In genomic region chr4:186216465-186217024, GRCh38 we compare ENCODE assay signal across 27 cellular contexts. TPM values are rescaled to one million over a fixed set of nuclear protein-coding genes. Genes with fewer than 3 reads are reported as not detected.
A peak's percentile ranks its signal among the peaks of the same experiment; 100 is the strongest.
DNase-seq lines count a peak whose midpoint lies in the region; ATAC-seq and TF ChIP-seq lines count a peak whose summit lies in the region.
"Had no signal": no experiment of that assay in that cellular context is flagged by ENCODE, and none has a peak within 500 bp of the region (broad histone marks: within the 10 kb centered on the region; RNA-seq: fewer than 3 reads in every experiment).

No MANE protein-coding gene starts in this region.

- H3K27me3 Mint-ChIP-seq in nephron progenitor cell (ENCODE audit: low read depth, poor library complexity), result peaks cover 10% of the 10 kb centered on the region
- H3K27me3 Mint-ChIP-seq: activated CD4-positive, alpha-beta T cell treated with anti-CD3 and anti-CD28 coated beads, Interleukin-2, amount 10 ng/mL, durations not matched to agents 7 days and 5 days; T-cell had no signal

- no peaks in the 10 kb centered on the region for H3K4me1 Mint-ChIP-seq in nephron progenitor cell
- H3K4me1 Mint-ChIP-seq: activated CD4-positive, alpha-beta T cell treated with anti-CD3 and anti-CD28 coated beads, Interleukin-2, amount 10 ng/mL, durations not matched to agents 7 days and 5 days; T-cell had no signal

- no peaks in the 10 kb centered on the region for H3K79me2 ChIP-seq in PC-3 (ENCODE audit: low read length)

- TF ChIP-seq CTCF in ovary (IDR thresholded peaks at IDR 0.05), result no peak
- TF ChIP-seq CTCF in PC-3 (conservative IDR thresholded peaks at IDR 0.05; ENCODE audit: low read depth, low read length), result no peak
- TF ChIP-seq CTCF in nephron progenitor cell (IDR thresholded peaks at IDR 0.05), result no peak

- H3K27ac Mint-ChIP-seq in nephron progenitor cell, result no peak overlapping the region
- H3K27ac Mint-ChIP-seq: activated CD4-positive, alpha-beta T cell treated with anti-CD3 and anti-CD28 coated beads, Interleukin-2, amount 10 ng/mL, durations not matched to agents 7 days and 5 days; T-cell had no signal

- intact Hi-C loops in ovary (cut with DNase I), result no loop called here
- intact Hi-C loops in PC-3 (cut with micrococcal nuclease), result no loop called here

- H2AFZ ChIP-seq in PC-3 (ENCODE audit: low read length), result no peak overlapping the region

- H3K4me1 ChIP-seq in ovary (ENCODE audit: insufficient read depth) (no peaks in the 10 kb centered on the region), PC-3 (ENCODE audit: insufficient read depth, low read length) (no peaks in the 10 kb centered on the region)
- H3K4me1 ChIP-seq: adrenal gland, suprapubic skin had no signal

- H3K36me3 ChIP-seq in ovary, result no peaks in the 10 kb centered on the region
- H3K36me3 ChIP-seq in PC-3 (ENCODE audit: low read depth, low read length), result no peaks in the 10 kb centered on the region
- H3K36me3 ChIP-seq: adrenal gland, neutrophil, suprapubic skin had no signal

- no peak overlapping the region for H3K27ac ChIP-seq in ovary
- no peak overlapping the region for H3K27ac ChIP-seq in PC-3 (ENCODE audit: low read length)
- H3K27ac ChIP-seq: adrenal gland, KMS-11, neutrophil, suprapubic skin had no signal

- H3K9me3 ChIP-seq in ovary, result no peaks in the 10 kb centered on the region
- no peaks in the 10 kb centered on the region for H3K9me3 ChIP-seq in PC-3 (ENCODE audit: low read length)
- H3K9me3 ChIP-seq: adrenal gland, mucosa of descending colon, neutrophil, suprapubic skin had no signal

- CTCF ChIA-PET in PC-3 (lab: Charles Lee), result no interaction called here

- WGBS in ovary, 3 donors, result 75 to 82% (median 78%) methylated on average over 8 of the region's 8 CpGs

- no peaks in the 10 kb centered on the region for H3K9me2 ChIP-seq in PC-3 (replicated peaks; ENCODE audit: low read length)

- no peak overlapping the region for H3K4me3 Mint-ChIP-seq in nephron progenitor cell
- H3K4me3 Mint-ChIP-seq: activated CD4-positive, alpha-beta T cell treated with anti-CD3 and anti-CD28 coated beads, Interleukin-2, amount 10 ng/mL, durations not matched to agents 7 days and 5 days; T-cell had no signal

- TF ChIP-seq POLR2A in ovary (IDR thresholded peaks at IDR 0.05), result no peak

- H3K4me3 ChIP-seq in ovary, result no peak overlapping the region
- no peak overlapping the region for H3K4me3 ChIP-seq in PC-3 (ENCODE audit: low read length)
- H3K4me3 ChIP-seq: adrenal gland, mucosa of descending colon, suprapubic skin had no signal

- POLR2A ChIA-PET in PC-3 (lab: Charles Lee; ENCODE audit: unreplicated experiment), result no interaction called here

- peaks cover 3% of the 10 kb centered on the region for H3K9me3 Mint-ChIP-seq in nephron progenitor cell
- H3K9me3 Mint-ChIP-seq: activated CD4-positive, alpha-beta T cell treated with anti-CD3 and anti-CD28 coated beads, Interleukin-2, amount 10 ng/mL, durations not matched to agents 7 days and 5 days had no signal

- ATAC-seq in SK-N-SH treated with all-trans-retinoic acid at 6 μM for 48 hours (peak; percentile 43; the same call in 1 of the 3 replicates), PC-3 (no peak)
- ATAC-seq: left ventricle myocardium superior, mucosa of descending colon, T-cell had no signal

- peaks cover 10% of the 10 kb centered on the region for H3K36me3 Mint-ChIP-seq in nephron progenitor cell (ENCODE audit: low read depth)

- no peak for TF ChIP-seq EP300 in ovary (IDR thresholded peaks at IDR 0.05)

- H3K4me2 ChIP-seq in PC-3 (ENCODE audit: low read length), result no peak overlapping the region
- H3K4me2 ChIP-seq: KMS-11 had no signal

- H3F3A ChIP-seq in PC-3 (ENCODE audit: low read length, unreplicated experiment), result no peaks in the 10 kb centered on the region

- H3K9ac ChIP-seq in PC-3 (ENCODE audit: low read length), result no peak overlapping the region
- H3K9ac ChIP-seq: KMS-11 had no signal

- DNase-seq in NCI-H2029 treated with DMSO at 0.1 percent for 48 hours (lab: John Stamatoyannopoulos, UW), result peak; percentile 15
- DNase-seq in NCI-H2029 (lab: John Stamatoyannopoulos, UW), result no peak
- DNase-seq in NCI-H187 treated with DMSO at 0.1 percent for 48 hours (lab: John Stamatoyannopoulos, UW), result peak; percentile 37
- peak; percentile 25 for DNase-seq in myocyte (ENCODE audit: low read depth)
- DNase-seq in ovary, result no peak
- DNase-seq in PC-3, result no peak
- DNase-seq in nephron progenitor cell, result no peak
- DNase-seq: activated CD4-positive, alpha-beta T cell treated with anti-CD3 and anti-CD28 coated beads, Interleukin-2, amount 10 ng/mL, durations not matched to agents 7 days and 5 days; activated CD8-positive, alpha-beta memory T cell treated with anti-CD3 and anti-CD28 coated beads, Interleukin-2, amount 50 U/mL, for 4 hours; activated effector memory CD4-positive, alpha-beta T cell treated with anti-CD3 and anti-CD28 coated beads, Interleukin-2, amount 50 U/mL, for 16 hours; adrenal gland; caudate nucleus; effector CD4-positive, alpha-beta T cell; left ventricle myocardium superior; mucosa of descending colon; NCI-H1048; Right ventricle myocardium superior; stimulated activated CD4-positive, alpha-beta T cell treated with anti-CD3 and anti-CD28 coated beads, Interleukin-12 subunit alpha, Interleukin-12 subunit beta, amount 100 ng/mL, for 4 hours; T-cell had no signal

- H4K20me1 ChIP-seq in PC-3 (ENCODE audit: low read length), result no peaks in the 10 kb centered on the region

- H3K27me3 ChIP-seq in ovary (peaks cover 2% of the 10 kb centered on the region), PC-3 (ENCODE audit: low read length) (peaks cover 24% of the 10 kb centered on the region)
- H3K27me3 ChIP-seq: adrenal gland, neutrophil, suprapubic skin had no signal

- no TSS peak for BruUV-seq in PC-3 (replicated peaks; lab: Mats Ljungman, UMichigan)

TF ChIP-seq in SK-N-SH treated with all-trans-retinoic acid at 6 μM for 48 hours, 23 proteins besides CTCF, POLR2A, EP300 and RAD21 (continues in another document):
- TF ChIP-seq PATZ1 (CRISPR knock-in tag; IDR thresholded peaks at IDR 0.05; ENCODE audit: borderline replicate concordance), result no peak
- TF ChIP-seq ZNF70 (CRISPR knock-in tag; IDR thresholded peaks at IDR 0.05), result no peak
- peak; percentile 93 for TF ChIP-seq TSHZ2 (CRISPR knock-in tag; IDR thresholded peaks at IDR 0.05)
- TF ChIP-seq OSR1 (CRISPR knock-in tag; IDR thresholded peaks at IDR 0.05), result no peak
- TF ChIP-seq ZC3H10 (CRISPR knock-in tag; IDR thresholded peaks at IDR 0.05), result no peak
- TF ChIP-seq CSDC2 (CRISPR knock-in tag; IDR thresholded peaks at IDR 0.05), result no peak
- TF ChIP-seq TCF4 (CRISPR knock-in tag; IDR thresholded peaks at IDR 0.05; ENCODE audit: borderline replicate concordance), result peak; percentile 83
- TF ChIP-seq ZNF8 (CRISPR knock-in tag; IDR thresholded peaks at IDR 0.05), result peak; percentile 12; the same call in 1 of the 2 replicates
- peak; percentile 80 for TF ChIP-seq ISL1 (CRISPR knock-in tag; IDR thresholded peaks at IDR 0.05)

RNA-seq across cellular contexts. Expression of gene KLKB1, which starts 10.8 kb away (rescaled TPM):
- total RNA-seq in myocyte, result 0.42 TPM in 1 of 2 replicates, not detected in the other
- 0.24 TPM for polyA plus RNA-seq in myocyte (2012)
- 1 to 10 TPM in 2 of 7 donors, under 1 TPM in 5; 0.18 to 1.8 (median 0.77) TPM for total RNA-seq in ovary
- under 1 TPM; 0.38 to 0.50 TPM for polyA plus RNA-seq in ovary
- not detected in 2 replicates for total RNA-seq in PC-3 (2014; rRNA removed)
- total RNA-seq: OCI-LY7, suprapubic skin had no signal
- polyA plus RNA-seq: BJ had no signal

RNA-seq across cellular contexts. Expression of gene CYP4V2, which starts 25.2 kb away (rescaled TPM):
- 15.8 and 18.0 TPM in 2 replicates for total RNA-seq in myocyte
- 10.7 TPM for polyA plus RNA-seq in myocyte (2012)
- 10 to 100 TPM; 11.9 to 35.3 (median 21.0) TPM for total RNA-seq in ovary
- 10 to 100 TPM in 1 of 2 donors, 1 to 10 TPM in 1; 8.5 to 12.4 TPM for polyA plus RNA-seq in ovary
- total RNA-seq in PC-3 (2014; rRNA removed), result 0.17 and 0.69 TPM in 2 replicates

RNA-seq across cellular contexts. Expression of gene F11, which starts 49.4 kb away (rescaled TPM):
- not detected in 2 replicates for total RNA-seq in myocyte
- polyA plus RNA-seq in myocyte (2012), result not detected
- total RNA-seq in ovary, result under 1 TPM in 2 of 7 donors, not detected in 5; 0.20 to 0.23 TPM
- under 1 TPM in 1 of 2 donors, not detected in 1; 0.05 TPM for polyA plus RNA-seq in ovary
- not detected in 2 replicates for total RNA-seq in PC-3 (2014; rRNA removed)
- total RNA-seq: activated CD4-positive, alpha-beta T cell treated with anti-CD3 and anti-CD28 coated beads, Interleukin-2, amount 10 ng/mL, durations not matched to agents 7 days and 5 days; NCI-H460; OCI-LY7 had no signal
- polyA plus RNA-seq: BJ, esophagus had no signal

Comparison
In these comparisons a context has a peak if more than half of its experiments do, and no peak if none do; other contexts are left out.
1. DNase-seq: peak in NCI-H2029 treated with DMSO at 0.1 percent for 48 hours (single experiment), NCI-H187 treated with DMSO at 0.1 percent for 48 hours (single experiment) and myocyte (single experiment); none in NCI-H2029 (single experiment), ovary (0 of 5), PC-3 (single experiment) and nephron progenitor cell (single experiment).